In the genomic region with DNA sequence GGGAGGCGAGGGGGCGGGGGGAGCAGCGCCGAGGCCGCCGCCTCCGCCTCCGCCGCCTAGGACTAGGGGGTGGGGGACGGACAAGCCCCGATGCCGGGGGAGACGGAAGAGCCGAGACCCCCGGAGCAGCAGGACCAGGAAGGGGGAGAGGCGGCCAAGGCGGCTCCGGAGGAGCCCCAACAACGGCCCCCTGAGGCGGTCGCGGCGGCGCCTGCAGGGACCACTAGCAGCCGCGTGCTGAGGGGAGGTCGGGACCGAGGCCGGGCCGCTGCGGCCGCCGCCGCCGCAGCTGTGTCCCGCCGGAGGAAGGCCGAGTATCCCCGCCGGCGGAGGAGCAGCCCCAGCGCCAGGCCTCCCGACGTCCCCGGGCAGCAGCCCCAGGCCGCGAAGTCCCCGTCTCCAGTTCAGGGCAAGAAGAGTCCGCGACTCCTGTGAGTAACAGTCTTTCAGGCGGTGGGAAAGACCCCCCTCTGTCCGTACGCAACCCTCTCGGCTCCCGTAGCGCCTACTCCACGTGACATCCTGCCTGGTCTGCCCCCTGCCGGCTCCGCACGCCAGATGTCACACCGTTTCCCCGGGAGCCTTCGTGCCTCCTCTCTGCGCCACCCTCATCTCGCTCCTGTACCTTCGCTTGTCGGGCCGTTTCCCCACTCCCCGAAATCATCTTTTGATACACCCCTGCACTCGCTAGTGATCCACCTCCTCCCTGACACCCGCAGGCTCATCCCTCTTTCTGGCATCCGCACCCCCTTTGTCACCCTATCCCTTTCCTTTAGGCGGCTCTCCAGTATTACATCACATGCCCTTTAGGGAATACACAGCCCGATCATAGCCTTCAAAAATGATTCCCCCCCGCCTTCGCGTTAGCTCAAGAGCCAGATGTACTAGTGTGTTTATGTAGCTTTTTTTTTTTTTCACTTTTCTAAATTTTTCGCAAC, we compare ENCODE assay signal across 8 cellular contexts. TPM values are rescaled to one million over a fixed set of nuclear protein-coding genes. Genes with fewer than 3 reads are reported as not detected.
DNase-seq lines count a peak whose midpoint lies in the region; ATAC-seq and TF ChIP-seq lines count a peak whose summit lies in the region.

No MANE protein-coding gene starts in this region.

- H3K4me1 Mint-ChIP-seq in CD4-positive, alpha-beta T cell (ENCODE audit: low read depth), result peaks cover 76% of the 10 kb centered on the region
- peaks cover 57% of the 10 kb centered on the region for H3K4me1 Mint-ChIP-seq in activated CD4-positive, alpha-beta memory T cell treated with anti-CD3 and anti-CD28 coated beads, Interleukin-2, amount 10 ng/mL, durations not matched to agents 7 days and 5 days

- POLR2A ChIA-PET in CD4-positive, alpha-beta T cell (lab: Charles Lee), result interaction anchor here (0.6 to 6.5 kb wide), 5 partner anchors 13 to 1065 kb away, joined by 3 to 108 read pairs (median 7); no protein-coding TSS in a partner anchor
- POLR2A ChIA-PET in activated CD4-positive, alpha-beta memory T cell treated with anti-CD3 and anti-CD28 coated beads, Interleukin-2, amount 10 ng/mL, durations not matched to agents 7 days and 5 days (lab: Charles Lee), result interaction anchor here (1.3 to 4.4 kb wide), 3 partner anchors 12 to 1012 kb away, joined by 6 to 22 read pairs (median 6); a partner anchor contains a TSS

- H3K4me1 ChIP-seq in duodenal mucosa (ENCODE audit: control insufficient read depth in 1 of 2, insufficient read depth in 2 of 2, low read length in 2 of 2), result peaks cover 41 to 60% of the 10 kb centered on the region in 2 donors
- H3K4me1 ChIP-seq in lower lobe of right lung, result peaks cover 67% of the 10 kb centered on the region

- H3K27me3 Mint-ChIP-seq in CD4-positive, alpha-beta T cell, result no peaks in the 10 kb centered on the region
- H3K27me3 Mint-ChIP-seq in activated CD4-positive, alpha-beta memory T cell treated with anti-CD3 and anti-CD28 coated beads, Interleukin-2, amount 10 ng/mL, durations not matched to agents 7 days and 5 days, result no peaks in the 10 kb centered on the region

- CTCF ChIA-PET in CD4-positive, alpha-beta T cell (lab: Charles Lee), result interaction anchor here (0.7 to 5.8 kb wide), 5 partner anchors 10 to 56 kb away, joined by 3 to 53 read pairs (median 5); no protein-coding TSS in a partner anchor
- CTCF ChIA-PET in activated CD4-positive, alpha-beta memory T cell treated with anti-CD3 and anti-CD28 coated beads, Interleukin-2, amount 10 ng/mL, durations not matched to agents 7 days and 5 days (lab: Charles Lee), result interaction anchor here (1.0 to 7.9 kb wide), 2 partner anchors 11 to 50 kb away, joined by 4 to 76 read pairs; no protein-coding TSS in a partner anchor

- intact Hi-C loops in CD4-positive, alpha-beta T cell (cut with DNase I, micrococcal nuclease), result loop anchor here (1.0 to 10.0 kb wide), 16 partner anchors 11 to 1255 kb away; a partner anchor contains a TSS
- intact Hi-C loops in lower lobe of right lung (cut with DNase I), result no loop called here

- no peaks in the 10 kb centered on the region for H3K36me3 ChIP-seq in duodenal mucosa (ENCODE audit: control insufficient read depth in 1 of 2, insufficient read depth in 2 of 2, low read length in 2 of 2)
- H3K36me3 ChIP-seq in lower lobe of right lung, result no peaks in the 10 kb centered on the region

- peaks cover 48% of the 10 kb centered on the region for H3K36me3 Mint-ChIP-seq in CD4-positive, alpha-beta T cell (ENCODE audit: low read depth)
- H3K36me3 Mint-ChIP-seq in activated CD4-positive, alpha-beta memory T cell treated with anti-CD3 and anti-CD28 coated beads, Interleukin-2, amount 10 ng/mL, durations not matched to agents 7 days and 5 days (ENCODE audit: low read depth), result peaks cover 33% of the 10 kb centered on the region

- H3K9me3 Mint-ChIP-seq in CD4-positive, alpha-beta T cell, result no peaks in the 10 kb centered on the region
- no peaks in the 10 kb centered on the region for H3K9me3 Mint-ChIP-seq in activated CD4-positive, alpha-beta memory T cell treated with anti-CD3 and anti-CD28 coated beads, Interleukin-2, amount 10 ng/mL, durations not matched to agents 7 days and 5 days

- peak overlapping the region; percentile 99 for H3K4me3 Mint-ChIP-seq in CD4-positive, alpha-beta T cell
- H3K4me3 Mint-ChIP-seq in activated CD4-positive, alpha-beta memory T cell treated with anti-CD3 and anti-CD28 coated beads, Interleukin-2, amount 10 ng/mL, durations not matched to agents 7 days and 5 days, result peak overlapping the region; percentile 94

- H3K27ac ChIP-seq in CD4-positive, alpha-beta T cell (ENCODE audit: low read depth, low read length), result peak overlapping the region; percentile 99
- peak overlapping the region; percentile 98 for H3K27ac ChIP-seq in duodenal mucosa (ENCODE audit: low read depth, low read length)
- peak overlapping the region; percentile 98 for H3K27ac ChIP-seq in lower lobe of right lung

- peak; percentile 87 to 92 (median 90) for DNase-seq in CD4-positive, alpha-beta T cell
- DNase-seq in HK-2 (ENCODE audit: unreplicated experiment) (peak; percentile 79), NCI-H82 (lab: John Stamatoyannopoulos, UW) (peak; percentile 91), lower lobe of right lung (peak; percentile 94)
- peak; percentile 92 for DNase-seq in activated CD4-positive, alpha-beta memory T cell treated with anti-CD3 and anti-CD28 coated beads, Interleukin-2, amount 10 ng/mL, durations not matched to agents 7 days and 5 days
- DNase-seq in stimulated activated CD4-positive, alpha-beta T cell treated with anti-CD3 and anti-CD28 coated beads, TNF-alpha, amount 100 ng/mL, for 1 hour (ENCODE audit: low read depth in 3 of 3, low spot score in 1 of 3), result peak; percentile 80 to 88 (median 86)

- H3K4me3 ChIP-seq in duodenal mucosa (ENCODE audit: low read depth in 1 of 2, low read length in 2 of 2) (peak overlapping the region; percentile 92 to 96), lower lobe of right lung (peak overlapping the region; percentile 72)

- peak overlapping the region; percentile 86 to 97 for H3K9ac ChIP-seq in duodenal mucosa (ENCODE audit: low read depth in 1 of 2, low read length in 2 of 2)

- H3K9me3 ChIP-seq in CD4-positive, alpha-beta T cell (ENCODE audit: control insufficient read depth, low read length), result no peaks in the 10 kb centered on the region
- H3K9me3 ChIP-seq in duodenal mucosa (ENCODE audit: control insufficient read depth in 1 of 2, low read length in 2 of 2) (no peaks in the 10 kb centered on the region), lower lobe of right lung (no peaks in the 10 kb centered on the region)

- peak overlapping the region; percentile 99 for H3K27ac Mint-ChIP-seq in CD4-positive, alpha-beta T cell
- H3K27ac Mint-ChIP-seq in activated CD4-positive, alpha-beta memory T cell treated with anti-CD3 and anti-CD28 coated beads, Interleukin-2, amount 10 ng/mL, durations not matched to agents 7 days and 5 days, result peak overlapping the region; percentile 100

- peak; percentile 37 for ATAC-seq in CD4-positive, alpha-beta T cell (ENCODE audit: poor library complexity)
- ATAC-seq in GM19438 (IDR thresholded peaks at IDR 0.05; ENCODE audit: low read depth, unreplicated experiment) (peak; percentile 41), lower lobe of right lung (peak; percentile 82 to 87)

- H3K27me3 ChIP-seq in CD4-positive, alpha-beta T cell (ENCODE audit: control insufficient read depth, insufficient read depth, low read length), result no peaks in the 10 kb centered on the region
- H3K27me3 ChIP-seq in duodenal mucosa (ENCODE audit: control insufficient read depth in 1 of 2, insufficient read depth in 2 of 2, low read length in 2 of 2) (no peaks in the 10 kb centered on the region), lower lobe of right lung (ENCODE audit: low read depth) (no peaks in the 10 kb centered on the region)

- peak; percentile 81 for TF ChIP-seq CTCF in CD4-positive, alpha-beta T cell (IDR thresholded peaks at IDR 0.05)
- peak; percentile 74 for TF ChIP-seq CTCF in lower lobe of right lung (IDR thresholded peaks at IDR 0.05)

RNA-seq across cellular contexts. Expression of a gene that starts 0.6 kb away (rescaled TPM):
- total RNA-seq in CD4-positive, alpha-beta T cell, result 10 to 100 TPM; 46.5 to 46.7 TPM
- total RNA-seq in activated CD4-positive, alpha-beta memory T cell treated with anti-CD3 and anti-CD28 coated beads, Interleukin-2, amount 10 ng/mL, durations not matched to agents 7 days and 5 days, result 10 to 100 TPM; 53.5 to 55.2 TPM
- 44.5 TPM for total RNA-seq in lower lobe of right lung

RNA-seq across cellular contexts. Expression of a gene that starts 3.8 kb away (rescaled TPM):
- total RNA-seq in CD4-positive, alpha-beta T cell, result 10 to 100 TPM; 35.5 to 36.3 TPM
- total RNA-seq in activated CD4-positive, alpha-beta memory T cell treated with anti-CD3 and anti-CD28 coated beads, Interleukin-2, amount 10 ng/mL, durations not matched to agents 7 days and 5 days, result 100 to 1,000 TPM; 137 to 138 TPM
- 71.6 TPM for total RNA-seq in lower lobe of right lung

RNA-seq across cellular contexts. Expression of a gene that starts 43.0 kb away (rescaled TPM):
- 1 to 10 TPM; 3.1 to 3.9 TPM for total RNA-seq in CD4-positive, alpha-beta T cell
- 1 to 10 TPM; 2.3 to 2.4 TPM for total RNA-seq in activated CD4-positive, alpha-beta memory T cell treated with anti-CD3 and anti-CD28 coated beads, Interleukin-2, amount 10 ng/mL, durations not matched to agents 7 days and 5 days
- total RNA-seq in lower lobe of right lung, result 1.9 TPM

Comparison
In these comparisons a context has a peak if more than half of its experiments do, and no peak if none do; other contexts are left out.
1. Peak in every context shown above with its lines: DNase-seq, ATAC-seq, H3K4me3 ChIP-seq and H3K27ac ChIP-seq.